Comparison of ENCODE assay signal across 7 cellular contexts in the genomic region with DNA sequence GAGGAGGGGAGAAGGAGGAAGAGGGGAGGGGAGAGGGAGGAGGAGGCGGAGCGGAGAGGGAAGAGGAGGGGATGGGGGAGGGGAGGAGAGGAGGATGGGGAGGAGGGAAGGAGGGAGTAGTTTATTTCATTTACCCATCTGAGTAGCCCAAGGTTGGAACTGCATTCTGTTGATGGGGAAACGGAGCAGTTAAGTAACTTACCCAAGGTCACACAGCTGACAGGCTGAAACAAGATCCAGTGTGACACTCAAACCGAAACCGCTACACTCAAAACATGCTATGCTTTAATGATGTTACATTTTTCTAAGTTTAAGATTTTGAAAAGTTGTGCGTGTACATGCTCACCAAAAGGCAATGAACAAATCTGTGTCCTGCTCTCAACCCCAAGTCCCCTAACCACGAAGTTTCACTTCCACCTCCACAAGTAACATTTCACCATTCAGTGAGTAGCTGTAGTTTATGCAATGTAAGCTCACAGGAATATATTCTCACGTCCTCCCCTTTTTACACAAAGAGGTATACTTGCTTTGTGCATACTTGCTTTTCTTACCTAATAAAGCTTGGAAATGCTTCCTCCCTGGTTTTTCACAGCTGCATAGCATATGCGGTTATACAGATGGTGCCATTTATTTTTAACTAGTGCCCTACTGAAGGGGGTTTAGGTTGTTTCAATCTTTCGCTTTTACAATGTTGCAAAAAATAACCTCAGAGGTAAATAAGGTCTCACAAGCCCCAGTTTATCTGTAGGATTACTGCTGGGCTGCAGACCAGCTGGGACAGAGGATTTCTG.
DNase-seq lines count a peak whose midpoint lies in the region; ATAC-seq and TF ChIP-seq lines count a peak whose summit lies in the region.

No MANE protein-coding gene starts in this region.

- peaks cover 19 to 21% of the 10 kb centered on the region in 2 donors for H3K27me3 Mint-ChIP-seq in stimulated activated naive B cell treated with anti-CD40 and anti-IgM and Interleukin-4, amounts not matched to agents 10 μg/mL and 1 μg/mL and 100 μg/mL, for 72 hours
- H3K27me3 Mint-ChIP-seq in progenitor cell of endocrine pancreas = peaks cover 17% of the 10 kb centered on the region

- TF ChIP-seq CTCF in progenitor cell of endocrine pancreas (IDR thresholded peaks at IDR 0.05; ENCODE audit: unreplicated experiment) = no peak

- no peak overlapping the region for H3K27ac Mint-ChIP-seq in stimulated activated naive B cell treated with anti-CD40 and anti-IgM and Interleukin-4, amounts not matched to agents 10 μg/mL and 1 μg/mL and 100 μg/mL, for 72 hours
- H3K27ac Mint-ChIP-seq in progenitor cell of endocrine pancreas = no peak overlapping the region

- ATAC-seq in GM18868 (IDR thresholded peaks at IDR 0.05; ENCODE audit: unreplicated experiment) = peak; percentile 88
- peak; percentile 83 for ATAC-seq in HG02588 (IDR thresholded peaks at IDR 0.05; ENCODE audit: unreplicated experiment)
- peak; percentile 33 for ATAC-seq in esophagus mucosa
- peak; percentile 98 for ATAC-seq in stimulated activated naive B cell treated with anti-CD40 and anti-IgM and Interleukin-4, amounts not matched to agents 10 μg/mL and 1 μg/mL and 100 μg/mL, for 72 hours (replicated peaks)

- H3K4me1 Mint-ChIP-seq in stimulated activated naive B cell treated with anti-CD40 and anti-IgM and Interleukin-4, amounts not matched to agents 10 μg/mL and 1 μg/mL and 100 μg/mL, for 72 hours = peaks cover 10 to 12% of the 10 kb centered on the region in 2 donors
- no peaks in the 10 kb centered on the region for H3K4me1 Mint-ChIP-seq in progenitor cell of endocrine pancreas (ENCODE audit: low read depth)

- peak overlapping the region in 1 of 2 donors; percentile 29 for H3K4me3 Mint-ChIP-seq in stimulated activated naive B cell treated with anti-CD40 and anti-IgM and Interleukin-4, amounts not matched to agents 10 μg/mL and 1 μg/mL and 100 μg/mL, for 72 hours
- H3K4me3 Mint-ChIP-seq in progenitor cell of endocrine pancreas (ENCODE audit: low read depth) = no peak overlapping the region

- no peaks in the 10 kb centered on the region for H3K36me3 Mint-ChIP-seq in stimulated activated naive B cell treated with anti-CD40 and anti-IgM and Interleukin-4, amounts not matched to agents 10 μg/mL and 1 μg/mL and 100 μg/mL, for 72 hours
- H3K36me3 Mint-ChIP-seq in progenitor cell of endocrine pancreas (ENCODE audit: insufficient read depth) = no peaks in the 10 kb centered on the region

- no peaks in the 10 kb centered on the region for H3K9me3 Mint-ChIP-seq in stimulated activated naive B cell treated with anti-CD40 and anti-IgM and Interleukin-4, amounts not matched to agents 10 μg/mL and 1 μg/mL and 100 μg/mL, for 72 hours
- H3K9me3 Mint-ChIP-seq in progenitor cell of endocrine pancreas (ENCODE audit: low read depth) = no peaks in the 10 kb centered on the region

- peak; percentile 13 for DNase-seq in NCI-H774 (lab: John Stamatoyannopoulos, UW)
- DNase-seq in stimulated activated naive B cell treated with anti-CD40 and anti-IgM and Interleukin-4, amounts not matched to agents 10 μg/mL and 1 μg/mL and 100 μg/mL, for 72 hours = peak; percentile 77
- DNase-seq in progenitor cell of endocrine pancreas (ENCODE audit: low spot score, unreplicated experiment) = no peak
- DNase-seq in NCI-H146 treated with DMSO at 0.1 percent for 48 hours (lab: John Stamatoyannopoulos, UW; ENCODE audit: unreplicated experiment) = no peak

Comparison
In these comparisons a context has a peak if more than half of its experiments do, and no peak if none do; other contexts are left out.
1. ATAC-seq: peak in every context shown above with its lines; median percentile 98 in stimulated activated naive B cell treated with anti-CD40 and anti-IgM and Interleukin-4, amounts not matched to agents 10 μg/mL and 1 μg/mL and 100 μg/mL, for 72 hours; 88 in GM18868; 83 in HG02588; 33 in esophagus mucosa.
2. DNase-seq: peak in NCI-H774 (single experiment) and stimulated activated naive B cell treated with anti-CD40 and anti-IgM and Interleukin-4, amounts not matched to agents 10 μg/mL and 1 μg/mL and 100 μg/mL, for 72 hours (single experiment); none in progenitor cell of endocrine pancreas (single experiment) and NCI-H146 treated with DMSO at 0.1 percent for 48 hours (single experiment).